In genomic region chr16:29821663-29822115, GRCh38 we compare ENCODE assay signal across 8 cellular contexts. TPM values are rescaled to one million over a fixed set of nuclear protein-coding genes. Genes with fewer than 3 reads are reported as not detected.
DNase-seq lines count a peak whose midpoint lies in the region; ATAC-seq and TF ChIP-seq lines count a peak whose summit lies in the region.

No MANE protein-coding gene starts in this region.

- peak overlapping the region; percentile 99 for H3K4me2 ChIP-seq in osteoblast (ENCODE audit: insufficient read depth, low read length)

- peaks cover 6% of the 10 kb centered on the region for H3K36me3 Mint-ChIP-seq in CD4-positive, CD25-positive, alpha-beta regulatory T cell
- peaks cover 28% of the 10 kb centered on the region for H3K36me3 Mint-ChIP-seq in endodermal cell (ENCODE audit: low read depth)

- DNase-seq in CD4-positive, CD25-positive, alpha-beta regulatory T cell: no peak
- DNase-seq in endodermal cell (no peak), osteoblast (ENCODE audit: insufficient read length, low spot score, missing footprints) (peak; percentile 94), HuH-7 (ENCODE audit: low spot score) (no peak), NCI-H2081 (lab: John Stamatoyannopoulos, UW) (no peak), G401 (ENCODE audit: low spot score) (no peak), NCI-H2171 (lab: John Stamatoyannopoulos, UW) (no peak)

- peak overlapping the region; percentile 94 to 99 (median 95) for H3K4me3 Mint-ChIP-seq in CD4-positive, CD25-positive, alpha-beta regulatory T cell
- no peak overlapping the region for H3K4me3 Mint-ChIP-seq in endodermal cell

- H3K4me3 ChIP-seq in CD4-positive, CD25-positive, alpha-beta regulatory T cell (ENCODE audit: low read depth, low read length): peak overlapping the region; percentile 95
- H3K4me3 ChIP-seq in endodermal cell (ENCODE audit: low read length): no peak overlapping the region
- peak overlapping the region; percentile 90 for H3K4me3 ChIP-seq in osteoblast (ENCODE audit: insufficient read depth, low read length)

- no peaks in the 10 kb centered on the region for H3K27me3 ChIP-seq in CD4-positive, CD25-positive, alpha-beta regulatory T cell (ENCODE audit: control insufficient read depth, insufficient read depth, low read length)
- H3K27me3 ChIP-seq in endodermal cell (ENCODE audit: control insufficient read depth, insufficient read depth, low read length, poor library complexity, severe bottlenecking): no peaks in the 10 kb centered on the region
- no peaks in the 10 kb centered on the region for H3K27me3 ChIP-seq in osteoblast (ENCODE audit: insufficient read depth, low read length)

- peak overlapping the region; percentile 87 for H3K27ac ChIP-seq in CD4-positive, CD25-positive, alpha-beta regulatory T cell (ENCODE audit: insufficient read depth, low read length, poor library complexity, severe bottlenecking)
- H3K27ac ChIP-seq in endodermal cell (ENCODE audit: low read depth, low read length): no peak overlapping the region
- peak overlapping the region; percentile 88 for H3K27ac ChIP-seq in osteoblast (ENCODE audit: low read depth, low read length)

- peak overlapping the region; percentile 83 to 97 (median 95) for H3K27ac Mint-ChIP-seq in CD4-positive, CD25-positive, alpha-beta regulatory T cell
- H3K27ac Mint-ChIP-seq in endodermal cell: peak overlapping the region; percentile 44

- peaks cover 0 to 97% (median 43%) of the 10 kb centered on the region in 4 donors for H3K4me1 Mint-ChIP-seq in CD4-positive, CD25-positive, alpha-beta regulatory T cell
- H3K4me1 Mint-ChIP-seq in endodermal cell: peaks cover 33% of the 10 kb centered on the region

- H3K9me3 Mint-ChIP-seq in CD4-positive, CD25-positive, alpha-beta regulatory T cell: no peaks in the 10 kb centered on the region
- no peaks in the 10 kb centered on the region for H3K9me3 Mint-ChIP-seq in endodermal cell

- H2AFZ ChIP-seq in osteoblast (ENCODE audit: low read length): peak overlapping the region; percentile 44

- TF ChIP-seq CTCF in endodermal cell (conservative IDR thresholded peaks at IDR 0.05): no peak
- TF ChIP-seq CTCF in osteoblast (IDR thresholded peaks at IDR 0.05; ENCODE audit: extremely low read depth, low read depth, low read length): no peak

- no peak overlapping the region for H3K9ac ChIP-seq in endodermal cell (ENCODE audit: extremely low read depth, low read length, poor library complexity, severe bottlenecking)

- H3K27me3 Mint-ChIP-seq in CD4-positive, CD25-positive, alpha-beta regulatory T cell: no peaks in the 10 kb centered on the region
- no peaks in the 10 kb centered on the region for H3K27me3 Mint-ChIP-seq in endodermal cell (ENCODE audit: insufficient read depth)

- H3K36me3 ChIP-seq in CD4-positive, CD25-positive, alpha-beta regulatory T cell (ENCODE audit: control insufficient read depth, insufficient read depth, low read length): peaks cover 10% of the 10 kb centered on the region
- peaks cover 30% of the 10 kb centered on the region for H3K36me3 ChIP-seq in endodermal cell (ENCODE audit: control insufficient read depth, insufficient read depth, low read length)
- H3K36me3 ChIP-seq in osteoblast (ENCODE audit: insufficient read depth, low read length): peaks cover 16% of the 10 kb centered on the region

- peaks cover 91% of the 10 kb centered on the region for H3K4me1 ChIP-seq in CD4-positive, CD25-positive, alpha-beta regulatory T cell (ENCODE audit: control insufficient read depth, insufficient read depth, low read length, poor library complexity, severe bottlenecking)
- H3K4me1 ChIP-seq in endodermal cell (ENCODE audit: control insufficient read depth, insufficient read depth, low read length) (peaks cover 6% of the 10 kb centered on the region), osteoblast (ENCODE audit: insufficient read depth, low read length) (peaks cover 71% of the 10 kb centered on the region)

- 92 to 94% methylated on average over 5 to 7 of the region's 7 CpGs for WGBS in endodermal cell (ENCODE audit: insufficient coverage in 1 of 2, insufficient read length in 1 of 2), 2 experiments

- peaks cover 86% of the 10 kb centered on the region for H3K79me2 ChIP-seq in osteoblast (ENCODE audit: insufficient read depth, low read length)

- peaks cover 26% of the 10 kb centered on the region for H4K20me1 ChIP-seq in osteoblast (ENCODE audit: insufficient read depth, low read length)

- ATAC-seq in CD4-positive, CD25-positive, alpha-beta regulatory T cell (ENCODE audit: low read depth in 2 of 2): no peak

- in situ Hi-C loops in G401 (cut with HindIII; ENCODE audit: low sequenced_read_pairs): no loop called here

- no peaks in the 10 kb centered on the region for H3K9me3 ChIP-seq in CD4-positive, CD25-positive, alpha-beta regulatory T cell (ENCODE audit: control insufficient read depth in 2 of 2, low read length in 2 of 2)
- H3K9me3 ChIP-seq in endodermal cell (ENCODE audit: control insufficient read depth, low read length) (no peaks in the 10 kb centered on the region), osteoblast (ENCODE audit: low read depth, low read length) (no peaks in the 10 kb centered on the region)

TF ChIP-seq in PFSK-1, 5 proteins besides CTCF, POLR2A, EP300 and RAD21 (continues in another document):
- no peak for TF ChIP-seq TAF1 (IDR thresholded peaks at IDR 0.05; ENCODE audit: borderline replicate concordance, insufficient read depth, low read length)
- TF ChIP-seq SIN3A (IDR thresholded peaks at IDR 0.05; ENCODE audit: borderline replicate concordance, insufficient read depth, low read length): peak; percentile 57; the same call in 1 of the 2 replicates
- TF ChIP-seq, protein P1, sequence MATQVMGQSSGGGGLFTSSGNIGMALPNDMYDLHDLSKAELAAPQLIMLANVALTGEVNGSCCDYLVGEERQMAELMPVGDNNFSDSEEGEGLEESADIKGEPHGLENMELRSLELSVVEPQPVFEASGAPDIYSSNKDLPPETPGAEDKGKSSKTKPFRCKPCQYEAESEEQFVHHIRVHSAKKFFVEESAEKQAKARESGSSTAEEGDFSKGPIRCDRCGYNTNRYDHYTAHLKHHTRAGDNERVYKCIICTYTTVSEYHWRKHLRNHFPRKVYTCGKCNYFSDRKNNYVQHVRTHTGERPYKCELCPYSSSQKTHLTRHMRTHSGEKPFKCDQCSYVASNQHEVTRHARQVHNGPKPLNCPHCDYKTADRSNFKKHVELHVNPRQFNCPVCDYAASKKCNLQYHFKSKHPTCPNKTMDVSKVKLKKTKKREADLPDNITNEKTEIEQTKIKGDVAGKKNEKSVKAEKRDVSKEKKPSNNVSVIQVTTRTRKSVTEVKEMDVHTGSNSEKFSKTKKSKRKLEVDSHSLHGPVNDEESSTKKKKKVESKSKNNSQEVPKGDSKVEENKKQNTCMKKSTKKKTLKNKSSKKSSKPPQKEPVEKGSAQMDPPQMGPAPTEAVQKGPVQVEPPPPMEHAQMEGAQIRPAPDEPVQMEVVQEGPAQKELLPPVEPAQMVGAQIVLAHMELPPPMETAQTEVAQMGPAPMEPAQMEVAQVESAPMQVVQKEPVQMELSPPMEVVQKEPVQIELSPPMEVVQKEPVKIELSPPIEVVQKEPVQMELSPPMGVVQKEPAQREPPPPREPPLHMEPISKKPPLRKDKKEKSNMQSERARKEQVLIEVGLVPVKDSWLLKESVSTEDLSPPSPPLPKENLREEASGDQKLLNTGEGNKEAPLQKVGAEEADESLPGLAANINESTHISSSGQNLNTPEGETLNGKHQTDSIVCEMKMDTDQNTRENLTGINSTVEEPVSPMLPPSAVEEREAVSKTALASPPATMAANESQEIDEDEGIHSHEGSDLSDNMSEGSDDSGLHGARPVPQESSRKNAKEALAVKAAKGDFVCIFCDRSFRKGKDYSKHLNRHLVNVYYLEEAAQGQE (IDR thresholded peaks at IDR 0.05; ENCODE audit: insufficient read depth in 1 of 2, low read depth in 2 of 2, low read length in 2 of 2): no peak
- TF ChIP-seq POLR2AphosphoS5 (IDR thresholded peaks at IDR 0.05; ENCODE audit: low read depth, low read length): no peak

RNA-seq across cellular contexts. Expression of gene MVP, which starts 1.4 kb away (rescaled TPM):
- total RNA-seq in CD4-positive, CD25-positive, alpha-beta regulatory T cell: 163 TPM
- polyA plus RNA-seq in CD4-positive, CD25-positive, alpha-beta regulatory T cell: 100 to 1,000 TPM; 116 to 157 (median 133) TPM
- 27.5 TPM for polyA plus RNA-seq in PFSK-1 (2012; ENCODE audit: insufficient read length, low read depth)
- total RNA-seq in endodermal cell: 1 to 10 TPM; 3.0 to 8.0 TPM
- polyA plus RNA-seq in endodermal cell (2013, experiment 1 of 2): 6.1 TPM
- 4.1 TPM for polyA plus RNA-seq in endodermal cell (2013, experiment 2 of 2)
- total RNA-seq in osteoblast: 273 and 274 TPM in 2 replicates
- total RNA-seq in G401 (2014; rRNA removed; shearing (Covaris generic)): 17.2 and 32.7 TPM in 2 replicates

RNA-seq across cellular contexts. Expression of gene PAGR1, which starts 5.7 kb away (rescaled TPM):
- total RNA-seq in CD4-positive, CD25-positive, alpha-beta regulatory T cell: 15.6 TPM
- polyA plus RNA-seq in CD4-positive, CD25-positive, alpha-beta regulatory T cell: 10 to 100 TPM; 41.0 to 48.8 (median 45.5) TPM
- polyA plus RNA-seq in PFSK-1 (2012; ENCODE audit: insufficient read length, low read depth): 26.5 TPM
- total RNA-seq in endodermal cell (10 to 100 TPM; 43.0 to 65.7 TPM), osteoblast (16.8 and 19.9 TPM in 2 replicates)
- polyA plus RNA-seq in endodermal cell (2013, experiment 1 of 2): 92.4 TPM
- polyA plus RNA-seq in endodermal cell (2013, experiment 2 of 2): 77.4 TPM
- total RNA-seq in G401 (2014; rRNA removed; shearing (Covaris generic)): 69.9 and 78.4 TPM in 2 replicates

RNA-seq across cellular contexts. Expression of gene PRRT2, which starts 9.7 kb away (rescaled TPM):
- total RNA-seq in CD4-positive, CD25-positive, alpha-beta regulatory T cell: 1.9 TPM
- under 1 TPM in 2 of 4 donors, not detected in 2; 0.06 to 0.17 TPM for polyA plus RNA-seq in CD4-positive, CD25-positive, alpha-beta regulatory T cell
- polyA plus RNA-seq in PFSK-1 (2012; ENCODE audit: insufficient read length, low read depth): 3.5 TPM
- total RNA-seq in endodermal cell (10 to 100 TPM in 1 of 2 donors, 1 to 10 TPM in 1; 8.2 to 15.7 TPM), osteoblast (1.4 and 4.1 TPM in 2 replicates)
- polyA plus RNA-seq in endodermal cell (2013, experiment 1 of 2): 77.6 TPM
- polyA plus RNA-seq in endodermal cell (2013, experiment 2 of 2): 65.0 TPM
- 4.7 and 6.2 TPM in 2 replicates for total RNA-seq in G401 (2014; rRNA removed; shearing (Covaris generic))

RNA-seq across cellular contexts. Expression of gene MAZ, which starts 15.4 kb away (rescaled TPM):
- 224 TPM for total RNA-seq in CD4-positive, CD25-positive, alpha-beta regulatory T cell
- polyA plus RNA-seq in CD4-positive, CD25-positive, alpha-beta regulatory T cell: 10 to 100 TPM; 36.9 to 62.2 (median 44.5) TPM
- polyA plus RNA-seq in PFSK-1 (2012; ENCODE audit: insufficient read length, low read depth): 369 TPM
- total RNA-seq in endodermal cell (100 to 1,000 TPM; 320 to 325 TPM), osteoblast (221 and 267 TPM in 2 replicates)
- 377 TPM for polyA plus RNA-seq in endodermal cell (2013, experiment 1 of 2)
- 347 TPM for polyA plus RNA-seq in endodermal cell (2013, experiment 2 of 2)
- total RNA-seq in G401 (2014; rRNA removed; shearing (Covaris generic)): 469 and 478 TPM in 2 replicates

RNA-seq across cellular contexts. Expression of gene KIF22, which starts 31.1 kb away (rescaled TPM):
- total RNA-seq in CD4-positive, CD25-positive, alpha-beta regulatory T cell: 89.1 TPM
- 10 to 100 TPM; 49.4 to 65.1 (median 56.1) TPM for polyA plus RNA-seq in CD4-positive, CD25-positive, alpha-beta regulatory T cell
- polyA plus RNA-seq in PFSK-1 (2012; ENCODE audit: insufficient read length, low read depth): 55.1 TPM
- 100 to 1,000 TPM in 1 of 2 donors, 10 to 100 TPM in 1; 94.7 to 130 TPM for total RNA-seq in endodermal cell
- 146 TPM for polyA plus RNA-seq in endodermal cell (2013, experiment 1 of 2)
- polyA plus RNA-seq in endodermal cell (2013, experiment 2 of 2): 138 TPM
- total RNA-seq in osteoblast: 8.3 and 12.4 TPM in 2 replicates
- 169 and 171 TPM in 2 replicates for total RNA-seq in G401 (2014; rRNA removed; shearing (Covaris generic))
